Comparison of ENCODE assay signal across 15 cellular contexts in genomic region chr10:100972904-100973535, GRCh38. TPM values are rescaled to one million over a fixed set of nuclear protein-coding genes. Genes with fewer than 3 reads are reported as not detected.
A peak's percentile ranks its signal among the peaks of the same experiment; 100 is the strongest.
DNase-seq lines count a peak whose midpoint lies in the region; ATAC-seq, FAIRE-seq and TF ChIP-seq lines count a peak whose summit lies in the region.
"Had no signal": no experiment of that assay in that cellular context is flagged by ENCODE, and none has a peak within 500 bp of the region (broad histone marks: within the 10 kb centered on the region; RNA-seq: fewer than 3 reads in every experiment).

No MANE protein-coding gene starts in this region.

- peaks cover 8% of the 10 kb centered on the region for H3K4me1 ChIP-seq in astrocyte (ENCODE audit: insufficient read depth, low read length)

- H3K9me3 ChIP-seq in astrocyte (ENCODE audit: insufficient read depth, low read depth, low read length) = no peaks in the 10 kb centered on the region
- H3K9me3 ChIP-seq: BLaER1 had no signal

- H3K36me3 ChIP-seq in astrocyte (ENCODE audit: insufficient read depth, low read length) = no peaks in the 10 kb centered on the region

- in situ Hi-C loops in GM13977 (cut with MboI; ENCODE audit: low pct_unique_long_range_greater_than_20kb, low sequenced_read_pairs, unreplicated experiment) = no loop called here

- FAIRE-seq in astrocyte (lab: Jason Lieb, UNC) = no peak
- FAIRE-seq: H1 had no signal

- peak overlapping the region; percentile 50 for H3K4me3 Mint-ChIP-seq in astrocyte (ENCODE audit: unreplicated experiment)

- no peak for TF ChIP-seq CTCF in astrocyte (IDR thresholded peaks at IDR 0.05; ENCODE audit: insufficient read depth, low read depth, low read length)
- no peak for TF ChIP-seq CTCF in GM13977 (IDR thresholded peaks at IDR 0.05; ENCODE audit: extremely low read depth, insufficient read depth, missing control alignments)

- no peak overlapping the region for H3K9ac ChIP-seq in astrocyte (ENCODE audit: low read length)
- H3K9ac ChIP-seq: BLaER1 had no signal

- ATAC-seq in left lobe of liver (no peak), HG03095 (IDR thresholded peaks at IDR 0.05; ENCODE audit: unreplicated experiment) (no peak)

- H4K20me1 ChIP-seq in astrocyte (ENCODE audit: insufficient read depth, low read length) = no peaks in the 10 kb centered on the region

- H3K27me3 ChIP-seq in astrocyte (ENCODE audit: insufficient read depth, low read length) = no peaks in the 10 kb centered on the region
- H3K27me3 ChIP-seq: BLaER1 had no signal

- H3K4me3 ChIP-seq in astrocyte (ENCODE audit: insufficient read depth, low read depth, low read length) = no peak overlapping the region
- H3K4me3 ChIP-seq: BLaER1 had no signal

- peaks cover 10% of the 10 kb centered on the region for H3K4me1 Mint-ChIP-seq in astrocyte (ENCODE audit: low read depth, unreplicated experiment)

- H3K4me2 ChIP-seq in astrocyte (ENCODE audit: low read length) = no peak overlapping the region
- H3K4me2 ChIP-seq: BLaER1 had no signal

- no peaks in the 10 kb centered on the region for H3K27me3 Mint-ChIP-seq in astrocyte (ENCODE audit: low read depth, unreplicated experiment)
- H3K27me3 Mint-ChIP-seq: CD8-positive, alpha-beta memory T cell had no signal

- H2AFZ ChIP-seq in astrocyte (ENCODE audit: low read depth, low read length) = no peak overlapping the region

- DNase-seq in astrocyte (ENCODE audit: low read depth) = no peak
- DNase-seq in left lobe of liver (ENCODE audit: low spot score) = peak; percentile 46
- peak; percentile 19 for DNase-seq in stimulated activated CD8-positive, alpha-beta memory T cell treated with anti-CD3 and anti-CD28 coated beads, Interleukin-4, amount 100 ng/mL, for 48 hours
- DNase-seq in GM13977 (ENCODE audit: low spot score) = no peak
- DNase-seq: CD8-positive, alpha-beta memory T cell; KG1; NCI-H1092; NCI-H1694; NCI-H345; NCI-H526 treated with DMSO at 0.1 percent for 48 hours; OCI-M1; RPMI8226 had no signal

- no peak overlapping the region for H3K27ac ChIP-seq in astrocyte (ENCODE audit: low read depth, low read length)
- H3K27ac ChIP-seq: BLaER1 had no signal

- H3K36me3 Mint-ChIP-seq in astrocyte (ENCODE audit: low read depth, unreplicated experiment) = peaks cover 2% of the 10 kb centered on the region

- H3K79me2 ChIP-seq in astrocyte (ENCODE audit: insufficient read depth, low read length) = no peaks in the 10 kb centered on the region

- H3K9me3 Mint-ChIP-seq in astrocyte (ENCODE audit: unreplicated experiment) = no peaks in the 10 kb centered on the region
- H3K9me3 Mint-ChIP-seq: CD8-positive, alpha-beta memory T cell had no signal

- H3K27ac Mint-ChIP-seq in astrocyte (ENCODE audit: unreplicated experiment) = no peak overlapping the region

RNA-seq across cellular contexts. Expression of gene SEMA4G, which starts 3.7 kb away (rescaled TPM):
- 5.9 and 7.1 TPM in 2 replicates for total RNA-seq in astrocyte
- 80.4 TPM for total RNA-seq in left lobe of liver

RNA-seq across cellular contexts. Expression of gene MRPL43, which starts 14.3 kb away (rescaled TPM):
- total RNA-seq in astrocyte (61.3 and 75.1 TPM in 2 replicates), left lobe of liver (43.6 TPM)

RNA-seq across cellular contexts. Expression of gene TWNK, which starts 14.3 kb away (rescaled TPM):
- 12.9 TPM in 2 replicates for total RNA-seq in astrocyte
- 3.2 TPM for total RNA-seq in left lobe of liver

RNA-seq across cellular contexts. Expression of gene LZTS2, which starts 26.6 kb away (rescaled TPM):
- total RNA-seq in astrocyte (69.9 and 73.9 TPM in 2 replicates), left lobe of liver (11.1 TPM)

RNA-seq across cellular contexts. Expression of gene PDZD7, which starts 57.9 kb away (rescaled TPM):
- 2.2 and 4.5 TPM in 2 replicates for total RNA-seq in astrocyte
- 0.13 TPM for total RNA-seq in left lobe of liver

Comparison
In these comparisons a context has a peak if more than half of its experiments do, and no peak if none do; other contexts are left out.
1. DNase-seq: peak in left lobe of liver (single experiment) and stimulated activated CD8-positive, alpha-beta memory T cell treated with anti-CD3 and anti-CD28 coated beads, Interleukin-4, amount 100 ng/mL, for 48 hours (single experiment); none in astrocyte (single experiment) and GM13977 (single experiment).
2. RNA of gene SEMA4G, which starts 3.7 kb away (total RNA-seq): 80.4 TPM in left lobe of liver (single experiment); 5.9 to 7.1 TPM in astrocyte; every median in the first group is over 10 times any median in the second.